8 cellular contexts compared by ENCODE assay signal in genomic region chr16:57283214-57283955, GRCh38. TPM values are rescaled to one million over a fixed set of nuclear protein-coding genes. Genes with fewer than 3 reads are reported as not detected.
DNase-seq lines count a peak whose midpoint lies in the region; ATAC-seq and TF ChIP-seq lines count a peak whose summit lies in the region.
"Had no signal": no experiment of that assay in that cellular context is flagged by ENCODE, and none has a peak within 500 bp of the region (broad histone marks: within the 10 kb centered on the region; RNA-seq: fewer than 3 reads in every experiment).

No MANE protein-coding gene starts in this region.

- no peak overlapping the region for H3K27ac Mint-ChIP-seq in MCF 10A (ENCODE audit: low read depth, unreplicated experiment)
- peak overlapping the region; percentile 42 to 65 for H3K27ac Mint-ChIP-seq in stimulated activated naive CD8-positive, alpha-beta T cell treated with anti-CD3 and anti-CD28 coated beads, Interleukin-15, amount 100 ng/mL, for 72 hours

- BruUV-seq in MCF 10A (replicated peaks; lab: Mats Ljungman, UMichigan), result no TSS peak

- CTCF ChIA-PET in MCF 10A (lab: Yijun Ruan, JAX), result interaction anchor here (1.0 kb wide), 1 partner anchor 134 kb away, joined by 4 read pairs; no protein-coding TSS in a partner anchor

- ATAC-seq in left lung, result peak; percentile 57
- ATAC-seq in stimulated activated naive CD8-positive, alpha-beta T cell treated with anti-CD3 and anti-CD28 coated beads, Interleukin-15, amount 100 ng/mL, for 72 hours, result peak; percentile 2

- no peaks in the 10 kb centered on the region for H3K9me3 Mint-ChIP-seq in MCF 10A (ENCODE audit: unreplicated experiment)
- H3K9me3 Mint-ChIP-seq in stimulated activated naive CD8-positive, alpha-beta T cell treated with anti-CD3 and anti-CD28 coated beads, Interleukin-15, amount 100 ng/mL, for 72 hours, result no peaks in the 10 kb centered on the region

- no peaks in the 10 kb centered on the region for H3K36me3 ChIP-seq in left lung

- H3K27me3 Mint-ChIP-seq in MCF 10A (ENCODE audit: insufficient read depth, unreplicated experiment), result no peaks in the 10 kb centered on the region
- H3K27me3 Mint-ChIP-seq in stimulated activated naive CD8-positive, alpha-beta T cell treated with anti-CD3 and anti-CD28 coated beads, Interleukin-15, amount 100 ng/mL, for 72 hours, result peaks cover 23% of the 10 kb centered on the region

- TF ChIP-seq CTCF in NB4 (IDR thresholded peaks at IDR 0.05; ENCODE audit: low read depth, low read length) (no peak), MCF 10A (IDR thresholded peaks at IDR 0.05; ENCODE audit: unreplicated experiment) (no peak), left lung (IDR thresholded peaks at IDR 0.05) (no peak)

- no peaks in the 10 kb centered on the region for H3K9me3 ChIP-seq in left lung

- H3K27me3 ChIP-seq in left lung, result peaks cover 7 to 39% of the 10 kb centered on the region in 2 donors

- H3K27ac ChIP-seq in left lung, result peak overlapping the region; percentile 65 to 71

- POLR2A ChIA-PET in MCF 10A (lab: Yijun Ruan, JAX), result interaction anchor here (0.6 to 1.0 kb wide), 2 partner anchors 17 to 222 kb away, joined by 3 to 4 read pairs; no protein-coding TSS in a partner anchor

- intact Hi-C loops in MCF 10A (cut with micrococcal nuclease), result no loop called here
- intact Hi-C loops in left lung (cut with DNase I), result no loop called here

- no peak overlapping the region for H3K4me3 ChIP-seq in NB4 (ENCODE audit: low read depth, low read length)
- H3K4me3 ChIP-seq in left lung, result peak overlapping the region; percentile 39 to 61

- peaks cover 4 to 29% of the 10 kb centered on the region in 2 donors for H3K4me1 ChIP-seq in left lung

- H3K4me3 Mint-ChIP-seq in MCF 10A (ENCODE audit: unreplicated experiment), result peak overlapping the region; percentile 72
- peak overlapping the region; percentile 78 to 90 for H3K4me3 Mint-ChIP-seq in stimulated activated naive CD8-positive, alpha-beta T cell treated with anti-CD3 and anti-CD28 coated beads, Interleukin-15, amount 100 ng/mL, for 72 hours

- peaks cover 34% of the 10 kb centered on the region for H3K4me1 Mint-ChIP-seq in MCF 10A (ENCODE audit: insufficient read depth, unreplicated experiment)
- H3K4me1 Mint-ChIP-seq in stimulated activated naive CD8-positive, alpha-beta T cell treated with anti-CD3 and anti-CD28 coated beads, Interleukin-15, amount 100 ng/mL, for 72 hours, result peaks cover 17% of the 10 kb centered on the region

- TF ChIP-seq POLR2A in NB4 (IDR thresholded peaks at IDR 0.05; ENCODE audit: extremely low read depth, insufficient read length), result no peak

- H3K36me3 Mint-ChIP-seq in MCF 10A (ENCODE audit: insufficient read depth, unreplicated experiment), result no peaks in the 10 kb centered on the region

- peak; percentile 30 for DNase-seq in NB4 (ENCODE audit: low read depth)
- no peak for DNase-seq in MCF 10A (ENCODE audit: unreplicated experiment)
- DNase-seq in left lung, result peak in 1 of 2 donors; percentile 30
- no peak for DNase-seq in stimulated activated naive CD8-positive, alpha-beta T cell treated with anti-CD3 and anti-CD28 coated beads, Interleukin-15, amount 100 ng/mL, for 72 hours
- no peak for DNase-seq in stimulated activated CD8-positive, alpha-beta memory T cell treated with anti-CD3 and anti-CD28 coated beads, Interleukin-4, amount 100 ng/mL, for 48 hours
- no peak for DNase-seq in DMS153 (lab: John Stamatoyannopoulos, UW)
- DNase-seq in NCI-H128 (lab: John Stamatoyannopoulos, UW; ENCODE audit: unreplicated experiment), result no peak
- DNase-seq: NCI-H1105 treated with DMSO at 0.1 percent for 48 hours had no signal

RNA-seq across cellular contexts. Expression of gene PLLP, which starts 1.1 kb away (rescaled TPM):
- total RNA-seq in MCF 10A (2022) (3.9 and 6.1 TPM in 2 replicates), left lung (10 to 100 TPM; 50.6 to 70.6 TPM)

RNA-seq across cellular contexts. Expression of gene ARL2BP, which starts 38.3 kb away (rescaled TPM):
- total RNA-seq in MCF 10A (2022), result 94.4 and 114 TPM in 2 replicates
- total RNA-seq in left lung, result 10 to 100 TPM; 51.4 to 69.3 TPM
